ENCODE assay signal across 25 cellular contexts in genomic region chr13:111561091-111561778, GRCh38.
A peak's percentile ranks its signal among the peaks of the same experiment; 100 is the strongest.
DNase-seq lines count a peak whose midpoint lies in the region; ATAC-seq, FAIRE-seq and TF ChIP-seq lines count a peak whose summit lies in the region.
"Had no signal": no experiment of that assay in that cellular context is flagged by ENCODE, and none has a peak within 500 bp of the region (broad histone marks: within the 10 kb centered on the region; RNA-seq: fewer than 3 reads in every experiment).

No MANE protein-coding gene starts in this region.

- H3K4me3 ChIP-seq in neuronal stem cell (ENCODE audit: low read length in 2 of 2) (no peak overlapping the region), upper lobe of right lung (no peak overlapping the region)

- H3K14ac ChIP-seq in neuronal stem cell (ENCODE audit: low read length) = no peak overlapping the region

- H3K4me2 ChIP-seq in neuronal stem cell (ENCODE audit: insufficient read depth, low read length, poor library complexity, severe bottlenecking) = no peak overlapping the region

- no peak overlapping the region for H2BK12ac ChIP-seq in neuronal stem cell (ENCODE audit: low read length)

- no peak overlapping the region for H2AK5ac ChIP-seq in neuronal stem cell (ENCODE audit: low read depth, low read length)

- H3K27ac ChIP-seq in neuronal stem cell (replicated peaks; ENCODE audit: low read length) (no peak overlapping the region), upper lobe of right lung (no peak overlapping the region)
- H3K27ac ChIP-seq: HL-60 had no signal

- H4K91ac ChIP-seq in neuronal stem cell (ENCODE audit: low read depth, low read length, poor library complexity) = no peak overlapping the region

- peak overlapping the region; percentile 8 for H3K23ac ChIP-seq in neuronal stem cell (ENCODE audit: low read depth, low read length, poor library complexity)

- DNase-seq in cardiac septum (ENCODE audit: low spot score) = peak; percentile 44
- DNase-seq in Right ventricle myocardium inferior (ENCODE audit: missing footprints) = no peak
- DNase-seq in chondrocyte (ENCODE audit: low spot score) = peak; percentile 64
- DNase-seq in neuronal stem cell (ENCODE audit: low spot score) = no peak
- DNase-seq in upper lobe of right lung = peak; percentile 55
- no peak for DNase-seq in ureter (ENCODE audit: low spot score)
- no peak for DNase-seq in NCI-H1930 (lab: John Stamatoyannopoulos, UW)
- DNase-seq in D721Med (ENCODE audit: insufficient read length, low spot score) = no peak
- DNase-seq: C1 segment of cervical spinal cord; CD4-positive, alpha-beta memory T cell; COR-L47; DMS79 treated with DMSO at 0.1 percent for 48 hours; HCEC 1CT; Karpas-422; NCI-H1092; NCI-H1417 treated with DMSO at 0.1 percent for 48 hours; NCI-H187 treated with DMSO at 0.1 percent for 48 hours; NCI-H446; NCI-H524 treated with DMSO at 0.1 percent for 48 hours; RPMI8226; SHP77 treated with DMSO at 0.1 percent for 48 hours had no signal

- H2BK15ac ChIP-seq in neuronal stem cell (ENCODE audit: low read length) = no peak overlapping the region

- no peak overlapping the region for H3K4me3 Mint-ChIP-seq in chondrocyte (ENCODE audit: unreplicated experiment)
- H3K4me3 Mint-ChIP-seq: CD4-positive, alpha-beta memory T cell had no signal

- H3K4me1 Mint-ChIP-seq in chondrocyte (ENCODE audit: low read depth) = no peaks in the 10 kb centered on the region

- H3K27me3 Mint-ChIP-seq in chondrocyte (ENCODE audit: low read depth) = peaks cover 17% of the 10 kb centered on the region

- H4K8ac ChIP-seq in neuronal stem cell (ENCODE audit: low read depth, low read length) = no peak overlapping the region

- FAIRE-seq in D721Med (lab: Jason Lieb, UNC) = no peak
- FAIRE-seq: GM12892, GM19239, H1 had no signal

- H3K9me3 ChIP-seq in neuronal stem cell (replicated peaks in 1 of 2; ENCODE audit: control insufficient read depth in 2 of 2, insufficient read depth in 1 of 2, low read depth in 1 of 2, low read length in 2 of 2) (peaks cover 0 to 1% of the 10 kb centered on the region in 2 donors), upper lobe of right lung (no peaks in the 10 kb centered on the region)

- no peak overlapping the region for H2AFZ ChIP-seq in neuronal stem cell (ENCODE audit: low read length)

- H3K79me1 ChIP-seq in neuronal stem cell (ENCODE audit: low read depth, low read length) = no peaks in the 10 kb centered on the region

- H3K4ac ChIP-seq in neuronal stem cell (ENCODE audit: low read length) = no peak overlapping the region

- H3K18ac ChIP-seq in neuronal stem cell (ENCODE audit: low read length) = no peak overlapping the region

- no peak for TF ChIP-seq CTCF in chondrocyte (IDR thresholded peaks at IDR 0.05)
- no peak for TF ChIP-seq CTCF in upper lobe of right lung (IDR thresholded peaks at IDR 0.05)
- no peak for TF ChIP-seq CTCF in D721Med (IDR thresholded peaks at IDR 0.05; ENCODE audit: insufficient read depth, missing control alignments)

- H3K36me3 ChIP-seq in neuronal stem cell (replicated peaks in 1 of 2; ENCODE audit: control insufficient read depth in 2 of 2, insufficient read depth in 2 of 2, low read length in 2 of 2) (no peaks in the 10 kb centered on the region), upper lobe of right lung (no peaks in the 10 kb centered on the region)

- H3K27ac Mint-ChIP-seq in chondrocyte (ENCODE audit: unreplicated experiment) = no peak overlapping the region
- H3K27ac Mint-ChIP-seq: CD4-positive, alpha-beta memory T cell had no signal

- H3K4me1 ChIP-seq in neuronal stem cell (ENCODE audit: control insufficient read depth in 2 of 2, insufficient read depth in 1 of 2, low read depth in 1 of 2, low read length in 2 of 2) = peaks cover 2 to 3% of the 10 kb centered on the region in 2 donors
- no peaks in the 10 kb centered on the region for H3K4me1 ChIP-seq in upper lobe of right lung

- intact Hi-C loops in cardiac septum (cut with DNase I) = no loop called here
- intact Hi-C loops in Right ventricle myocardium inferior (cut with DNase I) = no loop called here
- intact Hi-C loops in upper lobe of right lung (cut with DNase I) = no loop called here

- ATAC-seq in Right ventricle myocardium inferior (no peak), upper lobe of right lung (no peak)

- H3K36me3 Mint-ChIP-seq in chondrocyte (ENCODE audit: low read depth) = peaks cover 2% of the 10 kb centered on the region
- H3K36me3 Mint-ChIP-seq: CD4-positive, alpha-beta memory T cell had no signal

- WGBS in neuronal stem cell (ENCODE audit: extremely low coverage in 2 of 2, insufficient read length in 2 of 2, insufficient replicate concordance in 1 of 2), 2 donors = no CpG with 5 or more reads among the region's 16 CpGs

- H3K27me3 ChIP-seq in neuronal stem cell (ENCODE audit: control insufficient read depth in 3 of 3, insufficient read depth in 3 of 3, low read depth in 1 of 3, low read length in 3 of 3) (no peaks in the 10 kb centered on the region), upper lobe of right lung (peaks cover 15% of the 10 kb centered on the region)

- H3K9ac ChIP-seq in neuronal stem cell (ENCODE audit: low read depth, low read length, poor library complexity) = peak overlapping the region; percentile 26

- no peaks in the 10 kb centered on the region for H3K9me3 Mint-ChIP-seq in chondrocyte (ENCODE audit: low read depth)
- H3K9me3 Mint-ChIP-seq: CD4-positive, alpha-beta memory T cell had no signal

- H2BK5ac ChIP-seq in neuronal stem cell (ENCODE audit: low read length) = no peak overlapping the region

- H2BK120ac ChIP-seq in neuronal stem cell (ENCODE audit: low read depth, low read length) = no peak overlapping the region

Comparison
In these comparisons a context has a peak if more than half of its experiments do, and no peak if none do; other contexts are left out.
1. DNase-seq: peak in cardiac septum (single experiment), chondrocyte (single experiment) and upper lobe of right lung (single experiment); none in Right ventricle myocardium inferior (single experiment), neuronal stem cell (single experiment), ureter (single experiment), NCI-H1930 (0 of 2) and D721Med (single experiment).